ENCODE assay signal across 2 cellular contexts in genomic region chr13:111448504-111448903, GRCh38.
TF ChIP-seq lines count a peak whose summit lies in the region.

No MANE protein-coding gene starts in this region.

TF ChIP-seq in HEK293, 187 proteins besides CTCF, POLR2A, EP300 and RAD21:
- TF ChIP-seq SCRT2 (tag by site-specific recombination; IDR thresholded peaks at IDR 0.05) (peak; percentile 51; the same call in 1 of the 2 replicates), ZBTB21 (tag by site-specific recombination; IDR thresholded peaks at IDR 0.05) (no peak), ZNF624 (tag by site-specific recombination; IDR thresholded peaks at IDR 0.05) (no peak), ZNF266 (tag by site-specific recombination; IDR thresholded peaks at IDR 0.05; ENCODE audit: low read depth) (no peak), ZNF529 (tag by site-specific recombination; IDR thresholded peaks at IDR 0.05; ENCODE audit: insufficient replicate concordance) (no peak), ZNF239 (tag by site-specific recombination; IDR thresholded peaks at IDR 0.05) (no peak)

TF ChIP-seq in IMR-90, 13 proteins besides CTCF, POLR2A, EP300 and RAD21:
- TF ChIP-seq FOS (IDR thresholded peaks at IDR 0.05; ENCODE audit: low read depth, low read length) (no peak), USF2 (IDR thresholded peaks at IDR 0.05; ENCODE audit: low read depth, low read length) (no peak), RFX5 (IDR thresholded peaks at IDR 0.05; ENCODE audit: low read depth, low read length) (no peak), SMC3 (IDR thresholded peaks at IDR 0.05; ENCODE audit: low read depth, low read length) (no peak), NFE2L2 (IDR thresholded peaks at IDR 0.05; ENCODE audit: low read depth, low read length) (no peak), MAZ (IDR thresholded peaks at IDR 0.05; ENCODE audit: borderline replicate concordance, low read depth, low read length) (no peak), BHLHE40 (IDR thresholded peaks at IDR 0.05; ENCODE audit: low read depth, low read length) (no peak), RCOR1 (IDR thresholded peaks at IDR 0.05; ENCODE audit: insufficient replicate concordance, low read length) (no peak), CEBPB (IDR thresholded peaks at IDR 0.05; ENCODE audit: low read depth, low read length) (no peak), MXI1 (IDR thresholded peaks at IDR 0.05; ENCODE audit: borderline replicate concordance, low read depth, low read length) (no peak), CHD1 (IDR thresholded peaks at IDR 0.05; ENCODE audit: low read depth, low read length) (no peak), ELK1 (IDR thresholded peaks at IDR 0.05; ENCODE audit: borderline replicate concordance, low read depth, low read length) (no peak), MAFK (IDR thresholded peaks at IDR 0.05; ENCODE audit: low read depth, low read length) (no peak)
